Comparison of ENCODE assay signal across 20 cellular contexts in genomic region chr16:1743376-1744337, GRCh38. TPM values are rescaled to one million over a fixed set of nuclear protein-coding genes. Genes with fewer than 3 reads are reported as not detected.
DNase-seq lines count a peak whose midpoint lies in the region; FAIRE-seq and TF ChIP-seq lines count a peak whose summit lies in the region.
"Had no signal": no experiment of that assay in that cellular context is flagged by ENCODE, and none has a peak within 500 bp of the region (broad histone marks: within the 10 kb centered on the region; RNA-seq: fewer than 3 reads in every experiment).

No MANE protein-coding gene starts in this region.

- H4K20me1 ChIP-seq in endothelial cell of umbilical vein (replicated peaks; ENCODE audit: control insufficient read depth, extremely low read depth, insufficient read depth, low read length) (no peaks in the 10 kb centered on the region), osteoblast (ENCODE audit: insufficient read depth, low read length) (peaks cover 24% of the 10 kb centered on the region)

- dilution Hi-C loops in endothelial cell of umbilical vein (cut with MboI; ENCODE audit: extremely low pct_ligation_motif_present, low sequenced_read_pairs): no loop called here

- CTCF ChIA-PET in endothelial cell of umbilical vein (lab: Charles Lee): interaction anchor here (1.4 kb wide), 1 partner anchor 20 kb away, joined by 6 read pairs; no protein-coding TSS in a partner anchor

- H3K4me1 ChIP-seq in NT2/D1 (ENCODE audit: insufficient read depth, insufficient read length) (peaks cover 29% of the 10 kb centered on the region), endothelial cell of umbilical vein (ENCODE audit: control insufficient read depth, extremely low read depth, insufficient read depth, low read length) (no peaks in the 10 kb centered on the region), osteoblast (ENCODE audit: insufficient read depth, low read length) (peaks cover 22% of the 10 kb centered on the region)
- H3K4me1 ChIP-seq: Caco-2, Peyer's patch had no signal

- no peaks in the 10 kb centered on the region for H3K27me3 ChIP-seq in NT2/D1 (ENCODE audit: insufficient read depth, insufficient read length)
- no peaks in the 10 kb centered on the region for H3K27me3 ChIP-seq in endothelial cell of umbilical vein (ENCODE audit: control insufficient read depth in 2 of 2, insufficient read depth in 2 of 2, low read length in 2 of 2)
- H3K27me3 ChIP-seq in osteoblast (ENCODE audit: insufficient read depth, low read length): no peaks in the 10 kb centered on the region
- H3K27me3 ChIP-seq: Peyer's patch had no signal

- H3K79me2 ChIP-seq in endothelial cell of umbilical vein (ENCODE audit: control insufficient read depth, insufficient read depth, low read length): no peaks in the 10 kb centered on the region
- H3K79me2 ChIP-seq in osteoblast (ENCODE audit: insufficient read depth, low read length): peaks cover 23% of the 10 kb centered on the region

- peak overlapping the region; percentile 36 for H3K9ac ChIP-seq in NT2/D1 (ENCODE audit: insufficient read length, low read depth)
- H3K9ac ChIP-seq in endothelial cell of umbilical vein (replicated peaks; ENCODE audit: extremely low read depth, insufficient read depth, low read length): no peak overlapping the region

- intact Hi-C loops in endothelial cell of umbilical vein (cut with micrococcal nuclease) (no loop called here), head of caudate nucleus (cut with DNase I) (no loop called here)

- H3K9me1 ChIP-seq in endothelial cell of umbilical vein (replicated peaks; ENCODE audit: control insufficient read depth, extremely low read depth, insufficient read depth, low read length): no peaks in the 10 kb centered on the region

- DNase-seq in A172 (ENCODE audit: low spot score): peak; percentile 55
- no peak for DNase-seq in NT2/D1 (ENCODE audit: low read depth, low spot score)
- no peak for DNase-seq in endothelial cell of umbilical vein (ENCODE audit: low read depth, low spot score)
- DNase-seq in osteoblast (ENCODE audit: insufficient read length, low spot score, missing footprints): peak; percentile 75
- no peak for DNase-seq in head of caudate nucleus
- no peak for DNase-seq in SK-N-DZ (ENCODE audit: low spot score)
- DNase-seq in superior temporal gyrus (ENCODE audit: extremely low spot score): no peak
- no peak for DNase-seq in NCI-H146 (lab: John Stamatoyannopoulos, UW)
- DNase-seq: Caco-2, DMS79 treated with DMSO at 0.1 percent for 48 hours, NCI-H1092 treated with DMSO at 0.1 percent for 48 hours, NCI-H1694 treated with DMSO at 0.1 percent for 48 hours, NCI-H446 treated with DMSO at 0.1 percent for 48 hours, NCI-H748 treated with DMSO at 0.1 percent for 48 hours, Peyer's patch, SIG-M5 had no signal

- H3K27ac ChIP-seq in endothelial cell of umbilical vein (ENCODE audit: insufficient read depth, low read depth, low read length) (no peak overlapping the region), osteoblast (ENCODE audit: low read depth, low read length) (no peak overlapping the region)
- H3K27ac ChIP-seq: A549, Peyer's patch had no signal

- H3K4me2 ChIP-seq in endothelial cell of umbilical vein (ENCODE audit: insufficient read depth, low read length) (no peak overlapping the region), osteoblast (ENCODE audit: insufficient read depth, low read length) (no peak overlapping the region)
- H3K4me2 ChIP-seq: A549 had no signal

- POLR2A ChIA-PET in endothelial cell of umbilical vein (lab: Charles Lee): no interaction called here

- H3K4me3 ChIP-seq in NT2/D1 (ENCODE audit: insufficient read length, low read depth): no peak overlapping the region
- no peak overlapping the region for H3K4me3 ChIP-seq in endothelial cell of umbilical vein (replicated peaks in 1 of 3; ENCODE audit: insufficient read depth in 1 of 3, low read depth in 1 of 3, low read length in 3 of 3)
- no peak overlapping the region for H3K4me3 ChIP-seq in osteoblast (ENCODE audit: insufficient read depth, low read length)
- H3K4me3 ChIP-seq: A549, K562, Peyer's patch had no signal

- H3K36me3 ChIP-seq in NT2/D1 (ENCODE audit: insufficient read depth, insufficient read length, low read length): peaks cover 58% of the 10 kb centered on the region
- peaks cover 3 to 38% of the 10 kb centered on the region in 2 experiments for H3K36me3 ChIP-seq in endothelial cell of umbilical vein (ENCODE audit: control insufficient read depth in 2 of 2, extremely low read depth in 1 of 2, insufficient read depth in 2 of 2, low read length in 2 of 2)
- peaks cover 29% of the 10 kb centered on the region for H3K36me3 ChIP-seq in osteoblast (ENCODE audit: insufficient read depth, low read length)

- no peak for FAIRE-seq in endothelial cell of umbilical vein (lab: Jason Lieb, UNC)
- FAIRE-seq: A549, G401.6, HTR-8/SVneo, K562 had no signal

- BruUV-seq in endothelial cell of umbilical vein (replicated peaks; lab: Mats Ljungman, UMichigan): TSS peak; percentile 13

- TF ChIP-seq CTCF in endothelial cell of umbilical vein (IDR thresholded peaks at IDR 0.05; ENCODE audit: extremely low read depth in 1 of 2, insufficient read depth in 1 of 2, low read depth in 1 of 2, low read length in 2 of 2) (no peak), osteoblast (IDR thresholded peaks at IDR 0.05; ENCODE audit: extremely low read depth, low read depth, low read length) (no peak)

- no peak for TF ChIP-seq POLR2A in endothelial cell of umbilical vein (IDR thresholded peaks at IDR 0.05; ENCODE audit: low read depth, low read length)

- no peak overlapping the region for H2AFZ ChIP-seq in endothelial cell of umbilical vein (ENCODE audit: low read depth, low read length)
- H2AFZ ChIP-seq in osteoblast (ENCODE audit: low read length): no peak overlapping the region

- H3K9me3 ChIP-seq in NT2/D1 (ENCODE audit: insufficient read depth, low read length) (peaks cover 11% of the 10 kb centered on the region), endothelial cell of umbilical vein (replicated peaks; ENCODE audit: control insufficient read depth, insufficient read depth, low read length) (no peaks in the 10 kb centered on the region), osteoblast (ENCODE audit: low read depth, low read length) (no peaks in the 10 kb centered on the region)
- H3K9me3 ChIP-seq: A549, Caco-2, Peyer's patch had no signal

RNA-seq across cellular contexts. Expression of gene NME3, which starts 27.7 kb away (rescaled TPM):
- total RNA-seq in A172 (2014; rRNA removed; shearing (Covaris generic)): 1.3 and 4.6 TPM in 2 replicates
- total RNA-seq in endothelial cell of umbilical vein (32.0 and 38.2 TPM in 2 replicates), osteoblast (49.2 and 55.4 TPM in 2 replicates)
- 74.4 and 133 TPM in 2 replicates for polyA plus RNA-seq in endothelial cell of umbilical vein
- 26.0 and 47.9 TPM in 2 replicates for polyA plus RNA-seq in endothelial cell of umbilical vein (2011; cell fraction: cytosol; rRNA removed)
- 67.5 and 75.9 TPM in 2 replicates for polyA plus RNA-seq in endothelial cell of umbilical vein (2011; cell fraction: nucleus; rRNA removed)
- 32.2 and 49.8 TPM in 2 replicates for polyA plus RNA-seq in endothelial cell of umbilical vein (2012)
- polyA minus RNA-seq in endothelial cell of umbilical vein: 8.2 and 8.3 TPM in 2 replicates
- polyA minus RNA-seq in endothelial cell of umbilical vein (2011; cell fraction: cytosol; rRNA and poly(A)+ RNA removed): 7.6 TPM
- 3.0 and 8.8 TPM in 2 replicates for polyA minus RNA-seq in endothelial cell of umbilical vein (2011; cell fraction: nucleus; rRNA and poly(A)+ RNA removed)
- 45.6 and 67.6 TPM in 2 replicates for polyA plus RNA-seq in SK-N-DZ (2014; cell fraction: cytosol; rRNA removed)
- 257 and 274 TPM in 2 replicates for polyA plus RNA-seq in SK-N-DZ (2014; cell fraction: nucleus; rRNA removed)

RNA-seq across cellular contexts. Expression of gene EME2, which starts 29.0 kb away (rescaled TPM):
- total RNA-seq in A172 (2014; rRNA removed; shearing (Covaris generic)): 7.8 and 15.8 TPM in 2 replicates
- total RNA-seq in endothelial cell of umbilical vein (15.2 and 21.4 TPM in 2 replicates), osteoblast (10.0 and 16.3 TPM in 2 replicates)
- polyA plus RNA-seq in endothelial cell of umbilical vein: 9.7 and 11.5 TPM in 2 replicates
- polyA plus RNA-seq in endothelial cell of umbilical vein (2011; cell fraction: cytosol; rRNA removed): 1.8 and 3.9 TPM in 2 replicates
- 74.8 and 82.2 TPM in 2 replicates for polyA plus RNA-seq in endothelial cell of umbilical vein (2011; cell fraction: nucleus; rRNA removed)
- polyA plus RNA-seq in endothelial cell of umbilical vein (2012): 6.8 and 8.5 TPM in 2 replicates
- 4.0 and 5.9 TPM in 2 replicates for polyA minus RNA-seq in endothelial cell of umbilical vein
- 7.8 TPM for polyA minus RNA-seq in endothelial cell of umbilical vein (2011; cell fraction: cytosol; rRNA and poly(A)+ RNA removed)
- 12.6 and 22.9 TPM in 2 replicates for polyA minus RNA-seq in endothelial cell of umbilical vein (2011; cell fraction: nucleus; rRNA and poly(A)+ RNA removed)
- polyA plus RNA-seq in SK-N-DZ (2014; cell fraction: cytosol; rRNA removed): 4.1 and 5.9 TPM in 2 replicates
- polyA plus RNA-seq in SK-N-DZ (2014; cell fraction: nucleus; rRNA removed): 52.8 and 117 TPM in 2 replicates

RNA-seq across cellular contexts. Expression of gene MRPS34, which starts 29.3 kb away (rescaled TPM):
- total RNA-seq in A172 (2014; rRNA removed; shearing (Covaris generic)): 208 and 223 TPM in 2 replicates
- 85.2 and 102 TPM in 2 replicates for total RNA-seq in endothelial cell of umbilical vein
- 82.1 and 93.8 TPM in 2 replicates for polyA plus RNA-seq in endothelial cell of umbilical vein
- 81.2 and 86.0 TPM in 2 replicates for polyA plus RNA-seq in endothelial cell of umbilical vein (2011; cell fraction: cytosol; rRNA removed)
- 40.4 and 44.0 TPM in 2 replicates for polyA plus RNA-seq in endothelial cell of umbilical vein (2011; cell fraction: nucleus; rRNA removed)
- 72.4 and 87.7 TPM in 2 replicates for polyA plus RNA-seq in endothelial cell of umbilical vein (2012)
- polyA minus RNA-seq in endothelial cell of umbilical vein: 19.5 and 27.6 TPM in 2 replicates
- 96.9 TPM for polyA minus RNA-seq in endothelial cell of umbilical vein (2011; cell fraction: cytosol; rRNA and poly(A)+ RNA removed)
- 4.9 and 9.1 TPM in 2 replicates for polyA minus RNA-seq in endothelial cell of umbilical vein (2011; cell fraction: nucleus; rRNA and poly(A)+ RNA removed)
- total RNA-seq in osteoblast: 40.5 and 47.1 TPM in 2 replicates
- polyA plus RNA-seq in SK-N-DZ (2014; cell fraction: cytosol; rRNA removed): 234 and 238 TPM in 2 replicates
- polyA plus RNA-seq in SK-N-DZ (2014; cell fraction: nucleus; rRNA removed): 196 and 239 TPM in 2 replicates

RNA-seq across cellular contexts. Expression of gene MAPK8IP3, which starts 37.7 kb away (rescaled TPM):
- 26.0 and 39.3 TPM in 2 replicates for total RNA-seq in A172 (2014; rRNA removed; shearing (Covaris generic))
- total RNA-seq in endothelial cell of umbilical vein: 92.2 and 95.0 TPM in 2 replicates
- polyA plus RNA-seq in endothelial cell of umbilical vein: 40.7 and 48.6 TPM in 2 replicates
- polyA plus RNA-seq in endothelial cell of umbilical vein (2011; cell fraction: cytosol; rRNA removed): 6.7 and 14.3 TPM in 2 replicates
- polyA plus RNA-seq in endothelial cell of umbilical vein (2011; cell fraction: nucleus; rRNA removed): 396 and 440 TPM in 2 replicates
- 41.3 and 78.8 TPM in 2 replicates for polyA plus RNA-seq in endothelial cell of umbilical vein (2012)
- 46.6 and 91.8 TPM in 2 replicates for polyA minus RNA-seq in endothelial cell of umbilical vein
- 6.8 TPM for polyA minus RNA-seq in endothelial cell of umbilical vein (2011; cell fraction: cytosol; rRNA and poly(A)+ RNA removed)
- 103 and 162 TPM in 2 replicates for polyA minus RNA-seq in endothelial cell of umbilical vein (2011; cell fraction: nucleus; rRNA and poly(A)+ RNA removed)
- 64.1 and 71.0 TPM in 2 replicates for total RNA-seq in osteoblast
- polyA plus RNA-seq in SK-N-DZ (2014; cell fraction: cytosol; rRNA removed): 47.5 and 48.9 TPM in 2 replicates
- 345 and 445 TPM in 2 replicates for polyA plus RNA-seq in SK-N-DZ (2014; cell fraction: nucleus; rRNA removed)

RNA-seq across cellular contexts. Expression of gene SPSB3, which starts 38.7 kb away (rescaled TPM):
- 36.7 and 37.9 TPM in 2 replicates for total RNA-seq in A172 (2014; rRNA removed; shearing (Covaris generic))
- total RNA-seq in endothelial cell of umbilical vein (39.0 and 40.5 TPM in 2 replicates), osteoblast (33.6 and 42.3 TPM in 2 replicates)
- polyA plus RNA-seq in endothelial cell of umbilical vein: 86.2 and 107 TPM in 2 replicates
- polyA plus RNA-seq in endothelial cell of umbilical vein (2011; cell fraction: cytosol; rRNA removed): 25.4 and 47.1 TPM in 2 replicates
- 170 and 171 TPM in 2 replicates for polyA plus RNA-seq in endothelial cell of umbilical vein (2011; cell fraction: nucleus; rRNA removed)
- polyA plus RNA-seq in endothelial cell of umbilical vein (2012): 24.9 and 40.0 TPM in 2 replicates
- polyA minus RNA-seq in endothelial cell of umbilical vein: 19.1 and 25.7 TPM in 2 replicates
- polyA minus RNA-seq in endothelial cell of umbilical vein (2011; cell fraction: cytosol; rRNA and poly(A)+ RNA removed): 15.1 TPM
- 18.6 and 32.4 TPM in 2 replicates for polyA minus RNA-seq in endothelial cell of umbilical vein (2011; cell fraction: nucleus; rRNA and poly(A)+ RNA removed)
- polyA plus RNA-seq in SK-N-DZ (2014; cell fraction: cytosol; rRNA removed): 82.2 and 92.1 TPM in 2 replicates
- 322 and 438 TPM in 2 replicates for polyA plus RNA-seq in SK-N-DZ (2014; cell fraction: nucleus; rRNA removed)

Comparison
In these comparisons a context has a peak if more than half of its experiments do, and no peak if none do; other contexts are left out.
1. DNase-seq: peak in A172 (single experiment) and osteoblast (single experiment); none in NT2/D1 (single experiment), endothelial cell of umbilical vein (single experiment), head of caudate nucleus (0 of 42), SK-N-DZ (single experiment), superior temporal gyrus (single experiment) and NCI-H146 (single experiment).